1 cellular context compared by ENCODE assay signal in the genomic region with DNA sequence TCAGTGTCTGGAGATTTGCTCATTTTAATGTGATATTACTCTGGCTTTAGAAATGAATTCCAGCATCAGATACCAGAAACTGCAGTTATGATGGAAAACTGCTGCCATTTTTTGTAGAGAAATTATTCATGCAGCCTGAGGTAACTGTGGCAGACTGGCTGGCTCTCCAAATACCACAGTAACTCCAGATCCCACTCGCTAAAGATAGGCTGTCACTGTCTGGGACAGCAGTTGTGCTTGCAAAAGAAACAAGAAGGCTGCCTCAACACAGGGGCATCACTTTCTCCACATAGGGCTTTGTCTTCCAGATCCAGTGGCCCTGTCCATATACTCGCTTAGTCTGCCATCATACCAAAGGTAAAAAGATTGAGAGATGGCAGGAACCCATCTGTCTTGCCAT.
TF ChIP-seq lines count a peak whose summit lies in the region.

No MANE protein-coding gene starts in this region.

TF ChIP-seq in H1, 55 proteins besides CTCF, POLR2A, EP300 and RAD21 (continued from another document):
- TF ChIP-seq KDM4A (IDR thresholded peaks at IDR 0.05; ENCODE audit: low read depth, low read length, severe bottlenecking) (no peak), SIRT6 (IDR thresholded peaks at IDR 0.05; ENCODE audit: low read length) (no peak), CBX8 (IDR thresholded peaks at IDR 0.05; ENCODE audit: borderline replicate concordance, low read depth, low read length) (no peak), FOSL1 (IDR thresholded peaks at IDR 0.05; ENCODE audit: insufficient read depth, low read depth, low read length) (no peak), SRF (IDR thresholded peaks at IDR 0.05; ENCODE audit: low read depth, low read length) (no peak), SIX5 (IDR thresholded peaks at IDR 0.05; ENCODE audit: low read depth, low read length) (no peak), PHF8 (conservative IDR thresholded peaks at IDR 0.05; ENCODE audit: low read depth, low read length) (no peak), BCL11A (IDR thresholded peaks at IDR 0.05; ENCODE audit: low read depth in 2 of 2, low read length in 2 of 2) (no peak), CREB1 (IDR thresholded peaks at IDR 0.05) (no peak)
- TF ChIP-seq, protein P1, sequence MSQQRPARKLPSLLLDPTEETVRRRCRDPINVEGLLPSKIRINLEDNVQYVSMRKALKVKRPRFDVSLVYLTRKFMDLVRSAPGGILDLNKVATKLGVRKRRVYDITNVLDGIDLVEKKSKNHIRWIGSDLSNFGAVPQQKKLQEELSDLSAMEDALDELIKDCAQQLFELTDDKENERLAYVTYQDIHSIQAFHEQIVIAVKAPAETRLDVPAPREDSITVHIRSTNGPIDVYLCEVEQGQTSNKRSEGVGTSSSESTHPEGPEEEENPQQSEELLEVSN (IDR thresholded peaks at IDR 0.05) = no peak
- TF ChIP-seq, protein P2, sequence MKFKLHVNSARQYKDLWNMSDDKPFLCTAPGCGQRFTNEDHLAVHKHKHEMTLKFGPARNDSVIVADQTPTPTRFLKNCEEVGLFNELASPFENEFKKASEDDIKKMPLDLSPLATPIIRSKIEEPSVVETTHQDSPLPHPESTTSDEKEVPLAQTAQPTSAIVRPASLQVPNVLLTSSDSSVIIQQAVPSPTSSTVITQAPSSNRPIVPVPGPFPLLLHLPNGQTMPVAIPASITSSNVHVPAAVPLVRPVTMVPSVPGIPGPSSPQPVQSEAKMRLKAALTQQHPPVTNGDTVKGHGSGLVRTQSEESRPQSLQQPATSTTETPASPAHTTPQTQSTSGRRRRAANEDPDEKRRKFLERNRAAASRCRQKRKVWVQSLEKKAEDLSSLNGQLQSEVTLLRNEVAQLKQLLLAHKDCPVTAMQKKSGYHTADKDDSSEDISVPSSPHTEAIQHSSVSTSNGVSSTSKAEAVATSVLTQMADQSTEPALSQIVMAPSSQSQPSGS (IDR thresholded peaks at IDR 0.05; ENCODE audit: low read length) = no peak
